8 cellular contexts compared by ENCODE assay signal in genomic region chr6:32816746-32817204, GRCh38. TPM values are rescaled to one million over a fixed set of nuclear protein-coding genes. Genes with fewer than 3 reads are reported as not detected.
DNase-seq lines count a peak whose midpoint lies in the region; ATAC-seq, FAIRE-seq and TF ChIP-seq lines count a peak whose summit lies in the region.

HLA-DOB (minus strand) TSS chr6:32817002; CDS start chr6:32816951, 51 bp downstream.

- H3K36me3 ChIP-seq in CD8-positive, alpha-beta T cell (ENCODE audit: insufficient read depth, low read length), result no peaks in the 10 kb centered on the region
- no peaks in the 10 kb centered on the region for H3K36me3 ChIP-seq in GM23338 (ENCODE audit: insufficient read depth)

- peak within 1 kb of the TSS; percentile 26 for H3K4me3 Mint-ChIP-seq in CD8-positive, alpha-beta T cell
- H3K4me3 Mint-ChIP-seq in GM23338 (no peak within 1 kb of the TSS), endothelial cell (ENCODE audit: unreplicated experiment) (no peak within 1 kb of the TSS)

- POLR2A ChIA-PET in CD8-positive, alpha-beta T cell (lab: Charles Lee), result no interaction called here

- TF ChIP-seq CTCF in CD8-positive, alpha-beta T cell (IDR thresholded peaks at IDR 0.05), result no peak
- TF ChIP-seq CTCF in GM23338 (conservative IDR thresholded peaks at IDR 0.05; ENCODE audit: low read depth in 2 of 2), result no peak
- no peak for TF ChIP-seq CTCF in endothelial cell (IDR thresholded peaks at IDR 0.05; ENCODE audit: unreplicated experiment)

- H3K4me1 Mint-ChIP-seq in CD8-positive, alpha-beta T cell (ENCODE audit: low read depth), result no peaks in the 10 kb centered on the region
- no peaks in the 10 kb centered on the region for H3K4me1 Mint-ChIP-seq in GM23338
- no peaks in the 10 kb centered on the region for H3K4me1 Mint-ChIP-seq in endothelial cell (ENCODE audit: unreplicated experiment)

- no peaks in the 10 kb centered on the region for H3F3A ChIP-seq in GM23338 (replicated peaks; ENCODE audit: low read depth)

- peak within 1 kb of the TSS; percentile 61 for H3K27ac Mint-ChIP-seq in CD8-positive, alpha-beta T cell
- no peak within 1 kb of the TSS for H3K27ac Mint-ChIP-seq in GM23338
- no peak within 1 kb of the TSS for H3K27ac Mint-ChIP-seq in endothelial cell (ENCODE audit: unreplicated experiment)

- intact Hi-C loops in CD8-positive, alpha-beta T cell (cut with DNase I, micrococcal nuclease), result no loop called here
- intact Hi-C loops in left colon (cut with DNase I, micrococcal nuclease), result no loop called here

- ATAC-seq in CD8-positive, alpha-beta T cell, result peak; percentile 86
- ATAC-seq in GM23338, result peak; percentile 65
- ATAC-seq in left colon, result peak; percentile 93
- no peak for ATAC-seq in GM19328 (IDR thresholded peaks at IDR 0.05; ENCODE audit: unreplicated experiment)

- H3K4me2 ChIP-seq in GM23338, result no peak within 1 kb of the TSS

- H3K27me3 Mint-ChIP-seq in CD8-positive, alpha-beta T cell (ENCODE audit: low read depth), result no peaks in the 10 kb centered on the region
- H3K27me3 Mint-ChIP-seq in GM23338 (ENCODE audit: insufficient read depth, low read depth, poor library complexity) (peaks cover 2% of the 10 kb centered on the region), endothelial cell (ENCODE audit: unreplicated experiment) (peaks cover 1% of the 10 kb centered on the region)

- peak; percentile 74 for FAIRE-seq in TTC549 (lab: Jason Lieb, UNC)

- H3K27me3 ChIP-seq in CD8-positive, alpha-beta T cell (ENCODE audit: insufficient read depth, low read length), result no peaks in the 10 kb centered on the region
- no peaks in the 10 kb centered on the region for H3K27me3 ChIP-seq in GM23338 (ENCODE audit: insufficient read depth)

- no peaks in the 10 kb centered on the region for H4K20me1 ChIP-seq in GM23338 (replicated peaks; ENCODE audit: insufficient read depth)

- H3K4me1 ChIP-seq in CD8-positive, alpha-beta T cell (ENCODE audit: insufficient read depth, low read length), result no peaks in the 10 kb centered on the region
- H3K4me1 ChIP-seq in GM23338 (ENCODE audit: insufficient read depth), result no peaks in the 10 kb centered on the region

- H2AFZ ChIP-seq in GM23338, result 0 out of 2 replicates have a peak within 1 kb of the TSS, but pooled peaks have one; percentile 34

- CTCF ChIA-PET in CD8-positive, alpha-beta T cell (lab: Charles Lee), result no interaction called here

- peaks cover 7% of the 10 kb centered on the region for H3K9me2 ChIP-seq in GM23338 (ENCODE audit: insufficient read depth)

- H3K4me3 ChIP-seq in CD8-positive, alpha-beta T cell (ENCODE audit: low read depth, low read length), result no peak within 1 kb of the TSS
- H3K4me3 ChIP-seq in GM23338, result no peak within 1 kb of the TSS

- no peaks in the 10 kb centered on the region for H3K9me3 Mint-ChIP-seq in CD8-positive, alpha-beta T cell
- no peaks in the 10 kb centered on the region for H3K9me3 Mint-ChIP-seq in GM23338
- H3K9me3 Mint-ChIP-seq in endothelial cell (ENCODE audit: unreplicated experiment), result no peaks in the 10 kb centered on the region

- peaks cover 45% of the 10 kb centered on the region for H3K36me3 Mint-ChIP-seq in CD8-positive, alpha-beta T cell
- H3K36me3 Mint-ChIP-seq in GM23338 (ENCODE audit: low read depth), result no peaks in the 10 kb centered on the region
- no peaks in the 10 kb centered on the region for H3K36me3 Mint-ChIP-seq in endothelial cell (ENCODE audit: low read depth, unreplicated experiment)

- H3K27ac ChIP-seq in CD8-positive, alpha-beta T cell (ENCODE audit: low read depth, low read length), result no peak within 1 kb of the TSS
- H3K27ac ChIP-seq in GM23338 (ENCODE audit: low read depth), result no peak within 1 kb of the TSS

- no peaks in the 10 kb centered on the region for H3K9me3 ChIP-seq in CD8-positive, alpha-beta T cell (ENCODE audit: low read length)

- no peak for DNase-seq in CD8-positive, alpha-beta T cell
- peak; percentile 52 for DNase-seq in GM23338 (ENCODE audit: low spot score)
- DNase-seq in left colon, result no peak
- no peak for DNase-seq in endothelial cell (ENCODE audit: low spot score)
- DNase-seq in MV-4-11 (lab: John Stamatoyannopoulos, UW), result no peak
- DNase-seq in NCI-H1092 treated with DMSO at 0.1 percent for 48 hours (lab: John Stamatoyannopoulos, UW), result no peak

- H3K79me2 ChIP-seq in GM23338 (replicated peaks; ENCODE audit: insufficient read depth), result no peaks in the 10 kb centered on the region

TF ChIP-seq in GM23338, 12 proteins besides CTCF, POLR2A, EP300 and RAD21 (continues in another document):
- TF ChIP-seq CREB1 (CRISPR knock-in tag; IDR thresholded peaks at IDR 0.05; ENCODE audit: low read depth), result 0 out of 2 replicates have a peak, but pooled peaks have one; percentile 48
- TF ChIP-seq, protein P1, sequence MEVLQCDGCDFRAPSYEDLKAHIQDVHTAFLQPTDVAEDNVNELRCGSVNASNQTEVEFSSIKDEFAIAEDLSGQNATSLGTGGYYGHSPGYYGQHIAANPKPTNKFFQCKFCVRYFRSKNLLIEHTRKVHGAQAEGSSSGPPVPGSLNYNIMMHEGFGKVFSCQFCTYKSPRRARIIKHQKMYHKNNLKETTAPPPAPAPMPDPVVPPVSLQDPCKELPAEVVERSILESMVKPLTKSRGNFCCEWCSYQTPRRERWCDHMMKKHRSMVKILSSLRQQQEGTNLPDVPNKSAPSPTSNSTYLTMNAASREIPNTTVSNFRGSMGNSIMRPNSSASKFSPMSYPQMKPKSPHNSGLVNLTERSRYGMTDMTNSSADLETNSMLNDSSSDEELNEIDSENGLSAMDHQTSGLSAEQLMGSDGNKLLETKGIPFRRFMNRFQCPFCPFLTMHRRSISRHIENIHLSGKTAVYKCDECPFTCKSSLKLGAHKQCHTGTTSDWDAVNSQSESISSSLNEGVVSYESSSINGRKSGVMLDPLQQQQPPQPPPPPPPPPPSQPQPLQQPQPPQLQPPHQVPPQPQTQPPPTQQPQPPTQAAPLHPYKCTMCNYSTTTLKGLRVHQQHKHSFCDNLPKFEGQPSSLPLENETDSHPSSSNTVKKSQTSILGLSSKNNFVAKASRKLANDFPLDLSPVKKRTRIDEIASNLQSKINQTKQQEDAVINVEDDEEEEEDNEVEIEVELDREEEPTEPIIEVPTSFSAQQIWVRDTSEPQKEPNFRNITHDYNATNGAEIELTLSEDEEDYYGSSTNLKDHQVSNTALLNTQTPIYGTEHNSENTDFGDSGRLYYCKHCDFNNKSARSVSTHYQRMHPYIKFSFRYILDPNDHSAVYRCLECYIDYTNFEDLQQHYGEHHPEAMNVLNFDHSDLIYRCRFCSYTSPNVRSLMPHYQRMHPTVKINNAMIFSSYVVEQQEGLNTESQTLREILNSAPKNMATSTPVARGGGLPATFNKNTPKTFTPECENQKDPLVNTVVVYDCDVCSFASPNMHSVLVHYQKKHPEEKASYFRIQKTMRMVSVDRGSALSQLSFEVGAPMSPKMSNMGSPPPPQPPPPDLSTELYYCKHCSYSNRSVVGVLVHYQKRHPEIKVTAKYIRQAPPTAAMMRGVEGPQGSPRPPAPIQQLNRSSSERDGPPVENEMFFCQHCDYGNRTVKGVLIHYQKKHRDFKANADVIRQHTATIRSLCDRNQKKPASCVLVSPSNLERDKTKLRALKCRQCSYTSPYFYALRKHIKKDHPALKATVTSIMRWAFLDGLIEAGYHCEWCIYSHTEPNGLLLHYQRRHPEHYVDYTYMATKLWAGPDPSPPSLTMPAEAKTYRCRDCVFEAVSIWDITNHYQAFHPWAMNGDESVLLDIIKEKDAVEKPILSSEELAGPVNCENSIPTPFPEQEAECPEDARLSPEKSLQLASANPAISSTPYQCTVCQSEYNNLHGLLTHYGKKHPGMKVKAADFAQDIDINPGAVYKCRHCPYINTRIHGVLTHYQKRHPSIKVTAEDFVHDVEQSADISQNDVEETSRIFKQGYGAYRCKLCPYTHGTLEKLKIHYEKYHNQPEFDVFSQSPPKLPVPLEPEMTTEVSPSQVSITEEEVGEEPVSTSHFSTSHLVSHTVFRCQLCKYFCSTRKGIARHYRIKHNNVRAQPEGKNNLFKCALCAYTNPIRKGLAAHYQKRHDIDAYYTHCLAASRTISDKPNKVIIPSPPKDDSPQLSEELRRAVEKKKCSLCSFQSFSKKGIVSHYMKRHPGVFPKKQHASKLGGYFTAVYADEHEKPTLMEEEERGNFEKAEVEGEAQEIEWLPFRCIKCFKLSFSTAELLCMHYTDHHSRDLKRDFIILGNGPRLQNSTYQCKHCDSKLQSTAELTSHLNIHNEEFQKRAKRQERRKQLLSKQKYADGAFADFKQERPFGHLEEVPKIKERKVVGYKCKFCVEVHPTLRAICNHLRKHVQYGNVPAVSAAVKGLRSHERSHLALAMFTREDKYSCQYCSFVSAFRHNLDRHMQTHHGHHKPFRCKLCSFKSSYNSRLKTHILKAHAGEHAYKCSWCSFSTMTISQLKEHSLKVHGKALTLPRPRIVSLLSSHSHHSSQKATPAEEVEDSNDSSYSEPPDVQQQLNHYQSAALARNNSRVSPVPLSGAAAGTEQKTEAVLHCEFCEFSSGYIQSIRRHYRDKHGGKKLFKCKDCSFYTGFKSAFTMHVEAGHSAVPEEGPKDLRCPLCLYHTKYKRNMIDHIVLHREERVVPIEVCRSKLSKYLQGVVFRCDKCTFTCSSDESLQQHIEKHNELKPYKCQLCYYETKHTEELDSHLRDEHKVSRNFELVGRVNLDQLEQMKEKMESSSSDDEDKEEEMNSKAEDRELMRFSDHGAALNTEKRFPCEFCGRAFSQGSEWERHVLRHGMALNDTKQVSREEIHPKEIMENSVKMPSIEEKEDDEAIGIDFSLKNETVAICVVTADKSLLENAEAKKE (CRISPR knock-in tag; IDR thresholded peaks at IDR 0.05), result no peak

RNA-seq across cellular contexts. Expression of gene HLA-DOB, which starts in this region (rescaled TPM):
- total RNA-seq in CD8-positive, alpha-beta T cell, result 10 to 100 TPM; 12.8 to 13.4 TPM
- 0.23 TPM in 1 of 2 replicates, not detected in the other for total RNA-seq in GM23338 (2014; rRNA removed; shearing (Covaris generic))
- polyA plus RNA-seq in GM23338 (2016; fragmentation: Nextera tagmentation; extraction: Ambion mirVana), result not detected in 2 replicates
- total RNA-seq in left colon (1 to 10 TPM in 1 of 2 donors, under 1 TPM in 1; 0.64 to 1.7 TPM), endothelial cell (ENCODE audit: unreplicated experiment) (not detected)

Comparison
In these comparisons a context has a peak if more than half of its experiments do, and no peak if none do; other contexts are left out.
1. RNA of gene HLA-DOB (total RNA-seq): 12.8 to 13.4 TPM in CD8-positive, alpha-beta T cell; 0.64 to 1.7 TPM in left colon, 0.23 TPM in GM23338 and not detected in endothelial cell (single experiment); every median in the first group is over 4 times any median in the second.
2. Peak in DNase-seq and ATAC-seq in GM23338; RNA of the gene not detected or under 1 TPM.